ENCODE assay signal across 20 cellular contexts in genomic region chr12:2503762-2504161, GRCh38.
"Had no signal": no experiment of that assay in that cellular context is flagged by ENCODE, and none has a peak within 500 bp of the region (broad histone marks: within the 10 kb centered on the region; RNA-seq: fewer than 3 reads in every experiment).

No MANE protein-coding gene starts in this region.

- H3K9ac ChIP-seq: neural progenitor cell had no signal

- H2AFZ ChIP-seq: neural progenitor cell had no signal

- DNase-seq: activated CD4-positive, alpha-beta T cell treated with anti-CD3 and anti-CD28 coated beads for 36 hours; activated CD4-positive, CD25-positive, alpha-beta regulatory T cell; activated CD8-positive, alpha-beta T cell treated with anti-CD3 and anti-CD28 coated beads, Interleukin-2, amount 10 ng/mL, durations not matched to agents 7 days and 5 days; activated naive CD4-positive, alpha-beta T cell; activated T-cell treated with anti-CD3 and anti-CD28 coated beads for 4 hours; activated T-cell treated with anti-CD3 and anti-CD28 coated beads, Interleukin-2, amount 50 U/mL, for 72 hours; anterior cingulate cortex; colonic mucosa; dorsolateral prefrontal cortex; effector memory CD4-positive, alpha-beta T cell; head of caudate nucleus; mammary epithelial cell; naive thymus-derived CD4-positive, alpha-beta T cell; right cardiac atrium; stimulated activated CD4-positive, alpha-beta T cell treated with anti-CD3 and anti-CD28 coated beads, Interleukin-2, amount 100 ng/mL, for 48 hours; stimulated activated naive CD8-positive, alpha-beta T cell treated with anti-CD3 and anti-CD28 coated beads, Interleukin-15, Interleukin-2, amounts not matched to agents 100 U/mL and 50 U/mL, for 24 hours; trophoblast cell had no signal

- H3K4me1 ChIP-seq: colonic mucosa had no signal

- ATAC-seq: activated CD4-positive, alpha-beta T cell treated with anti-CD3 and anti-CD28 coated beads for 36 hours; activated CD8-positive, alpha-beta T cell treated with anti-CD3 and anti-CD28 coated beads, Interleukin-2, amount 10 ng/mL, durations not matched to agents 7 days and 5 days; activated T-cell treated with anti-CD3 and anti-CD28 coated beads, Interleukin-2, amount 50 U/mL, for 72 hours; gastroesophageal sphincter; naive thymus-derived CD4-positive, alpha-beta T cell; stimulated activated naive CD8-positive, alpha-beta T cell treated with anti-CD3 and anti-CD28 coated beads, Interleukin-15, Interleukin-2, amounts not matched to agents 100 U/mL and 50 U/mL, for 24 hours had no signal

- H3K9me3 ChIP-seq: colonic mucosa, gastroesophageal sphincter, thoracic aorta had no signal

- H3K27ac ChIP-seq: colonic mucosa, dorsolateral prefrontal cortex, gastroesophageal sphincter, neural progenitor cell, thoracic aorta had no signal

- H3K4me2 ChIP-seq: neural progenitor cell had no signal

- H3K4me3 ChIP-seq: colonic mucosa, dorsolateral prefrontal cortex, gastroesophageal sphincter, neural progenitor cell, thoracic aorta had no signal

- H3K36me3 ChIP-seq: colonic mucosa, neural progenitor cell, thoracic aorta had no signal

- H3K27me3 ChIP-seq: colonic mucosa, dorsolateral prefrontal cortex, gastroesophageal sphincter, neural progenitor cell had no signal
